Comparison of ENCODE assay signal across 30 cellular contexts in genomic region chr12:50665609-50666008, GRCh38.
"Had no signal": no experiment of that assay in that cellular context is flagged by ENCODE, and none has a peak within 500 bp of the region (broad histone marks: within the 10 kb centered on the region; RNA-seq: fewer than 3 reads in every experiment).

No MANE protein-coding gene starts in this region.

- H3K4me3 ChIP-seq: body of pancreas, breast epithelium, Peyer's patch had no signal

- H3K27me3 ChIP-seq: body of pancreas, breast epithelium, Peyer's patch had no signal

- H3K9me3 ChIP-seq: body of pancreas, breast epithelium, Peyer's patch had no signal

- H3K4me2 ChIP-seq: KMS-11 had no signal

- H3K4me1 ChIP-seq: body of pancreas, breast epithelium had no signal

- DNase-seq: activated CD4-positive, alpha-beta memory T cell treated with anti-CD3 and anti-CD28 coated beads, Interleukin-2, amount 10 ng/mL, durations not matched to agents 7 days and 5 days; activated CD4-positive, alpha-beta T cell treated with anti-CD3 and anti-CD28 coated beads for 1 hour; activated CD4-positive, alpha-beta T cell treated with anti-CD3 and anti-CD28 coated beads for 48 hours; activated CD4-positive, CD25-positive, alpha-beta regulatory T cell; activated CD8-positive, alpha-beta memory T cell treated with anti-CD3 and anti-CD28 coated beads for 24 hours; activated CD8-positive, alpha-beta memory T cell treated with anti-CD3 and anti-CD28 coated beads, Interleukin-2, amount 10 ng/mL, durations not matched to agents 7 days and 5 days; activated CD8-positive, alpha-beta memory T cell treated with anti-CD3 and anti-CD28 coated beads, Interleukin-2, amount 50 U/mL, for 48 hours; activated effector memory CD4-positive, alpha-beta T cell treated with Interleukin-2 at 50 U/mL for 16 hours; activated naive CD4-positive, alpha-beta T cell treated with anti-CD3 and anti-CD28 coated beads, Interleukin-2, amount 50 U/mL, for 16 hours; activated naive CD8-positive, alpha-beta T cell treated with anti-CD3 and anti-CD28 coated beads for 36 hours; activated T-cell treated with anti-CD3 and anti-CD28 coated beads, Interleukin-2, amount 50 U/mL, for 48 hours; amniotic stem cell; body of pancreas; NCI-H1092 treated with DMSO at 0.1 percent for 48 hours; NCI-H187; NCI-H2029 treated with DMSO at 0.1 percent for 48 hours; NCI-H2107; NCI-H2171 treated with DMSO at 0.1 percent for 48 hours; NCI-H2227 treated with DMSO at 0.1 percent for 48 hours; NCI-H446; Peyer's patch; RPMI8226; SHP77 treated with DMSO at 0.1 percent for 48 hours; T-cell; T-helper 2 cell; T-helper 9 cell; WERI-Rb-1 had no signal

- H3K36me3 ChIP-seq: breast epithelium had no signal

- ATAC-seq: activated CD8-positive, alpha-beta memory T cell treated with anti-CD3 and anti-CD28 coated beads, Interleukin-2, amount 10 ng/mL, durations not matched to agents 7 days and 5 days; body of pancreas; SK-N-SH treated with all-trans-retinoic acid at 6 μM for 48 hours; T-cell had no signal

- H3K27ac ChIP-seq: breast epithelium, KMS-11, WERI-Rb-1 had no signal
